ENCODE assay signal across 1 cellular context in the genomic region with DNA sequence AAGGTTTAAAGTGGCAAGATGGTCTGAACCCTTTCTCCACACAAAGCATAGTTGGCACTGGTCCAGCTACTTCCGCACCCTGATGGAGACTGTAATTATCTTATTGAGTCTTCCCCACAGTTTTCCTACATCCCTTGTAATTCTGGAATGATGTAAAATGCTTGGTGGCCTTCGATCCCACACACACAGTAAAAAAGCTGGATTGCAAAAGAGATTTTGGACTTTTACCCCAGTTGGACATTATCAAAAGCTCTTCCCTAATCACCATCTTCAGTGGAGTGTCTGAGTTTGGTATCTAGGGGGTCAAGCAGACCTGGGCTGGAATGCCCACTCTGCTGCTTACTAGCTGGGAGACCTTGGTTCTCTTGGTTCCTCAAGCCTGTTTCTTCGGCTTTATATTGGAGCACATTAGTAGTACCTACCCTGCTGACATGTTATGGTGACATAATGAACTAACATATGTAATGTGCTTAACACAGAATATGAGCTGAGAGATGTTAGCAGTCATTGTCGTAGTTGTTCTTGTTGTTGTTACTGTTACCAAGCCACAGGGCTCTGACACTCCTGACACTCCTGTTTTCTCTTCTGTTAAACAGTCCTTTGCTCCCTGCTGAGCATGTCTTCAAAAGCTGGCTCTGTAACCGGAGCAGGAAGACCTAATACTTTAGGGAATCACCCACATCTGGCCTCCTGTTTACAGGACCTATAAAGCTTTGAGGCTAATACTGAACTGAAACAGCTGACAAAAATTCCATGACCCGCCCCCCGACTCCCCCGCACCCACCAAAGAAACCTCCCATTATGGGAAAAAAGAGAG.
A peak's percentile ranks its signal among the peaks of the same experiment; 100 is the strongest.
TF ChIP-seq lines count a peak whose summit lies in the region.

No MANE protein-coding gene starts in this region.

TF ChIP-seq in HepG2, 621 proteins besides CTCF, POLR2A, EP300 and RAD21 (continued from another document and continues in another):
- TF ChIP-seq, protein P1, sequence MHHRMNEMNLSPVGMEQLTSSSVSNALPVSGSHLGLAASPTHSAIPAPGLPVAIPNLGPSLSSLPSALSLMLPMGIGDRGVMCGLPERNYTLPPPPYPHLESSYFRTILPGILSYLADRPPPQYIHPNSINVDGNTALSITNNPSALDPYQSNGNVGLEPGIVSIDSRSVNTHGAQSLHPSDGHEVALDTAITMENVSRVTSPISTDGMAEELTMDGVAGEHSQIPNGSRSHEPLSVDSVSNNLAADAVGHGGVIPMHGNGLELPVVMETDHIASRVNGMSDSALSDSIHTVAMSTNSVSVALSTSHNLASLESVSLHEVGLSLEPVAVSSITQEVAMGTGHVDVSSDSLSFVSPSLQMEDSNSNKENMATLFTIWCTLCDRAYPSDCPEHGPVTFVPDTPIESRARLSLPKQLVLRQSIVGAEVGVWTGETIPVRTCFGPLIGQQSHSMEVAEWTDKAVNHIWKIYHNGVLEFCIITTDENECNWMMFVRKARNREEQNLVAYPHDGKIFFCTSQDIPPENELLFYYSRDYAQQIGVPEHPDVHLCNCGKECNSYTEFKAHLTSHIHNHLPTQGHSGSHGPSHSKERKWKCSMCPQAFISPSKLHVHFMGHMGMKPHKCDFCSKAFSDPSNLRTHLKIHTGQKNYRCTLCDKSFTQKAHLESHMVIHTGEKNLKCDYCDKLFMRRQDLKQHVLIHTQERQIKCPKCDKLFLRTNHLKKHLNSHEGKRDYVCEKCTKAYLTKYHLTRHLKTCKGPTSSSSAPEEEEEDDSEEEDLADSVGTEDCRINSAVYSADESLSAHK (CRISPR knock-in tag; IDR thresholded peaks at IDR 0.05; ENCODE audit: borderline replicate concordance): no peak
- TF ChIP-seq PHB2 (IDR thresholded peaks at IDR 0.05; ENCODE audit: partially characterized antibody): no peak
- no peak for TF ChIP-seq ZNF780A (CRISPR knock-in tag; IDR thresholded peaks at IDR 0.05)
- TF ChIP-seq ZNF670 (CRISPR knock-in tag; IDR thresholded peaks at IDR 0.05; ENCODE audit: borderline replicate concordance): no peak
- TF ChIP-seq, protein P2, sequence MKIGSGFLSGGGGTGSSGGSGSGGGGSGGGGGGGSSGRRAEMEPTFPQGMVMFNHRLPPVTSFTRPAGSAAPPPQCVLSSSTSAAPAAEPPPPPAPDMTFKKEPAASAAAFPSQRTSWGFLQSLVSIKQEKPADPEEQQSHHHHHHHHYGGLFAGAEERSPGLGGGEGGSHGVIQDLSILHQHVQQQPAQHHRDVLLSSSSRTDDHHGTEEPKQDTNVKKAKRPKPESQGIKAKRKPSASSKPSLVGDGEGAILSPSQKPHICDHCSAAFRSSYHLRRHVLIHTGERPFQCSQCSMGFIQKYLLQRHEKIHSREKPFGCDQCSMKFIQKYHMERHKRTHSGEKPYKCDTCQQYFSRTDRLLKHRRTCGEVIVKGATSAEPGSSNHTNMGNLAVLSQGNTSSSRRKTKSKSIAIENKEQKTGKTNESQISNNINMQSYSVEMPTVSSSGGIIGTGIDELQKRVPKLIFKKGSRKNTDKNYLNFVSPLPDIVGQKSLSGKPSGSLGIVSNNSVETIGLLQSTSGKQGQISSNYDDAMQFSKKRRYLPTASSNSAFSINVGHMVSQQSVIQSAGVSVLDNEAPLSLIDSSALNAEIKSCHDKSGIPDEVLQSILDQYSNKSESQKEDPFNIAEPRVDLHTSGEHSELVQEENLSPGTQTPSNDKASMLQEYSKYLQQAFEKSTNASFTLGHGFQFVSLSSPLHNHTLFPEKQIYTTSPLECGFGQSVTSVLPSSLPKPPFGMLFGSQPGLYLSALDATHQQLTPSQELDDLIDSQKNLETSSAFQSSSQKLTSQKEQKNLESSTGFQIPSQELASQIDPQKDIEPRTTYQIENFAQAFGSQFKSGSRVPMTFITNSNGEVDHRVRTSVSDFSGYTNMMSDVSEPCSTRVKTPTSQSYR (CRISPR knock-in tag; IDR thresholded peaks at IDR 0.05; ENCODE audit: borderline replicate concordance): no peak
- TF ChIP-seq, protein P3, sequence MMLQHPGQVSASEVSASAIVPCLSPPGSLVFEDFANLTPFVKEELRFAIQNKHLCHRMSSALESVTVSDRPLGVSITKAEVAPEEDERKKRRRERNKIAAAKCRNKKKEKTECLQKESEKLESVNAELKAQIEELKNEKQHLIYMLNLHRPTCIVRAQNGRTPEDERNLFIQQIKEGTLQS (CRISPR knock-in tag; IDR thresholded peaks at IDR 0.05): no peak
- TF ChIP-seq ZNF3 (CRISPR knock-in tag; IDR thresholded peaks at IDR 0.05): no peak
- TF ChIP-seq RFXAP (CRISPR knock-in tag; IDR thresholded peaks at IDR 0.05; ENCODE audit: borderline replicate concordance): no peak
- no peak for TF ChIP-seq ZNF577 (CRISPR knock-in tag; IDR thresholded peaks at IDR 0.05; ENCODE audit: borderline replicate concordance, low read depth)
- TF ChIP-seq SYNCRIP (IDR thresholded peaks at IDR 0.05; ENCODE audit: insufficient read depth, low read depth, low read length): no peak
- TF ChIP-seq, protein P4, sequence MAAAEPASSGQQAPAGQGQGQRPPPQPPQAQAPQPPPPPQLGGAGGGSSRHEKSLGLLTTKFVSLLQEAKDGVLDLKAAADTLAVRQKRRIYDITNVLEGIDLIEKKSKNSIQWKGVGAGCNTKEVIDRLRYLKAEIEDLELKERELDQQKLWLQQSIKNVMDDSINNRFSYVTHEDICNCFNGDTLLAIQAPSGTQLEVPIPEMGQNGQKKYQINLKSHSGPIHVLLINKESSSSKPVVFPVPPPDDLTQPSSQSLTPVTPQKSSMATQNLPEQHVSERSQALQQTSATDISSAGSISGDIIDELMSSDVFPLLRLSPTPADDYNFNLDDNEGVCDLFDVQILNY (CRISPR knock-in tag; conservative IDR thresholded peaks at IDR 0.05): no peak
- no peak for TF ChIP-seq STAG1 (CRISPR knock-in tag; IDR thresholded peaks at IDR 0.05)
- TF ChIP-seq, protein P5, sequence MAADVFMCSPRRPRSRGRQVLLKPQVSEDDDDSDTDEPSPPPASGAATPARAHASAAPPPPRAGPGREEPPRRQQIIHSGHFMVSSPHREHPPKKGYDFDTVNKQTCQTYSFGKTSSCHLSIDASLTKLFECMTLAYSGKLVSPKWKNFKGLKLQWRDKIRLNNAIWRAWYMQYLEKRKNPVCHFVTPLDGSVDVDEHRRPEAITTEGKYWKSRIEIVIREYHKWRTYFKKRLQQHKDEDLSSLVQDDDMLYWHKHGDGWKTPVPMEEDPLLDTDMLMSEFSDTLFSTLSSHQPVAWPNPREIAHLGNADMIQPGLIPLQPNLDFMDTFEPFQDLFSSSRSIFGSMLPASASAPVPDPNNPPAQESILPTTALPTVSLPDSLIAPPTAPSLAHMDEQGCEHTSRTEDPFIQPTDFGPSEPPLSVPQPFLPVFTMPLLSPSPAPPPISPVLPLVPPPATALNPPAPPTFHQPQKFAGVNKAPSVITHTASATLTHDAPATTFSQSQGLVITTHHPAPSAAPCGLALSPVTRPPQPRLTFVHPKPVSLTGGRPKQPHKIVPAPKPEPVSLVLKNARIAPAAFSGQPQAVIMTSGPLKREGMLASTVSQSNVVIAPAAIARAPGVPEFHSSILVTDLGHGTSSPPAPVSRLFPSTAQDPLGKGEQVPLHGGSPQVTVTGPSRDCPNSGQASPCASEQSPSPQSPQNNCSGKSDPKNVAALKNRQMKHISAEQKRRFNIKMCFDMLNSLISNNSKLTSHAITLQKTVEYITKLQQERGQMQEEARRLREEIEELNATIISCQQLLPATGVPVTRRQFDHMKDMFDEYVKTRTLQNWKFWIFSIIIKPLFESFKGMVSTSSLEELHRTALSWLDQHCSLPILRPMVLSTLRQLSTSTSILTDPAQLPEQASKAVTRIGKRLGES (CRISPR knock-in tag; IDR thresholded peaks at IDR 0.05; ENCODE audit: borderline replicate concordance): no peak
- TF ChIP-seq NFE2L2 (IDR thresholded peaks at IDR 0.05; ENCODE audit: low read length): no peak
- TF ChIP-seq POLR2G (IDR thresholded peaks at IDR 0.05; ENCODE audit: low read depth, low read length): peak; percentile 53; the same call in 1 of the 2 replicates
- no peak for TF ChIP-seq DMAP1 (CRISPR knock-in tag; IDR thresholded peaks at IDR 0.05)
- no peak for TF ChIP-seq NPAS2 (CRISPR knock-in tag; IDR thresholded peaks at IDR 0.05; ENCODE audit: borderline replicate concordance)
- no peak for TF ChIP-seq ARHGAP35 (CRISPR knock-in tag; IDR thresholded peaks at IDR 0.05; ENCODE audit: borderline replicate concordance)
- no peak for TF ChIP-seq ZNF660 (CRISPR knock-in tag; IDR thresholded peaks at IDR 0.05; ENCODE audit: borderline replicate concordance, low read depth)
- TF ChIP-seq ZNF331 (CRISPR knock-in tag; IDR thresholded peaks at IDR 0.05): no peak
- no peak for TF ChIP-seq JDP2 (CRISPR knock-in tag; IDR thresholded peaks at IDR 0.05; ENCODE audit: borderline replicate concordance)
- peak; percentile 49; the same call in 1 of the 2 replicates for TF ChIP-seq CEBPB (IDR thresholded peaks at IDR 0.05; ENCODE audit: borderline replicate concordance, low read depth, low read length)
- TF ChIP-seq TBX3 (IDR thresholded peaks at IDR 0.05; ENCODE audit: borderline replicate concordance): no peak
- no peak for TF ChIP-seq RCOR2 (CRISPR knock-in tag; IDR thresholded peaks at IDR 0.05)
- TF ChIP-seq ZNF737 (CRISPR knock-in tag; IDR thresholded peaks at IDR 0.05; ENCODE audit: borderline replicate concordance): no peak
- TF ChIP-seq, protein P6, sequence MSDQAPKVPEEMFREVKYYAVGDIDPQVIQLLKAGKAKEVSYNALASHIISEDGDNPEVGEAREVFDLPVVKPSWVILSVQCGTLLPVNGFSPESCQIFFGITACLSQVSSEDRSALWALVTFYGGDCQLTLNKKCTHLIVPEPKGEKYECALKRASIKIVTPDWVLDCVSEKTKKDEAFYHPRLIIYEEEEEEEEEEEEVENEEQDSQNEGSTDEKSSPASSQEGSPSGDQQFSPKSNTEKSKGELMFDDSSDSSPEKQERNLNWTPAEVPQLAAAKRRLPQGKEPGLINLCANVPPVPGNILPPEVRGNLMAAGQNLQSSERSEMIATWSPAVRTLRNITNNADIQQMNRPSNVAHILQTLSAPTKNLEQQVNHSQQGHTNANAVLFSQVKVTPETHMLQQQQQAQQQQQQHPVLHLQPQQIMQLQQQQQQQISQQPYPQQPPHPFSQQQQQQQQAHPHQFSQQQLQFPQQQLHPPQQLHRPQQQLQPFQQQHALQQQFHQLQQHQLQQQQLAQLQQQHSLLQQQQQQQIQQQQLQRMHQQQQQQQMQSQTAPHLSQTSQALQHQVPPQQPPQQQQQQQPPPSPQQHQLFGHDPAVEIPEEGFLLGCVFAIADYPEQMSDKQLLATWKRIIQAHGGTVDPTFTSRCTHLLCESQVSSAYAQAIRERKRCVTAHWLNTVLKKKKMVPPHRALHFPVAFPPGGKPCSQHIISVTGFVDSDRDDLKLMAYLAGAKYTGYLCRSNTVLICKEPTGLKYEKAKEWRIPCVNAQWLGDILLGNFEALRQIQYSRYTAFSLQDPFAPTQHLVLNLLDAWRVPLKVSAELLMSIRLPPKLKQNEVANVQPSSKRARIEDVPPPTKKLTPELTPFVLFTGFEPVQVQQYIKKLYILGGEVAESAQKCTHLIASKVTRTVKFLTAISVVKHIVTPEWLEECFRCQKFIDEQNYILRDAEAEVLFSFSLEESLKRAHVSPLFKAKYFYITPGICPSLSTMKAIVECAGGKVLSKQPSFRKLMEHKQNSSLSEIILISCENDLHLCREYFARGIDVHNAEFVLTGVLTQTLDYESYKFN (CRISPR knock-in tag; conservative IDR thresholded peaks at IDR 0.05): peak; percentile 53
- no peak for TF ChIP-seq SCMH1 (CRISPR knock-in tag; IDR thresholded peaks at IDR 0.05; ENCODE audit: borderline replicate concordance)
- TF ChIP-seq EZH2 (conservative IDR thresholded peaks at IDR 0.05; ENCODE audit: low read depth, low read length): no peak
- TF ChIP-seq, protein P7, sequence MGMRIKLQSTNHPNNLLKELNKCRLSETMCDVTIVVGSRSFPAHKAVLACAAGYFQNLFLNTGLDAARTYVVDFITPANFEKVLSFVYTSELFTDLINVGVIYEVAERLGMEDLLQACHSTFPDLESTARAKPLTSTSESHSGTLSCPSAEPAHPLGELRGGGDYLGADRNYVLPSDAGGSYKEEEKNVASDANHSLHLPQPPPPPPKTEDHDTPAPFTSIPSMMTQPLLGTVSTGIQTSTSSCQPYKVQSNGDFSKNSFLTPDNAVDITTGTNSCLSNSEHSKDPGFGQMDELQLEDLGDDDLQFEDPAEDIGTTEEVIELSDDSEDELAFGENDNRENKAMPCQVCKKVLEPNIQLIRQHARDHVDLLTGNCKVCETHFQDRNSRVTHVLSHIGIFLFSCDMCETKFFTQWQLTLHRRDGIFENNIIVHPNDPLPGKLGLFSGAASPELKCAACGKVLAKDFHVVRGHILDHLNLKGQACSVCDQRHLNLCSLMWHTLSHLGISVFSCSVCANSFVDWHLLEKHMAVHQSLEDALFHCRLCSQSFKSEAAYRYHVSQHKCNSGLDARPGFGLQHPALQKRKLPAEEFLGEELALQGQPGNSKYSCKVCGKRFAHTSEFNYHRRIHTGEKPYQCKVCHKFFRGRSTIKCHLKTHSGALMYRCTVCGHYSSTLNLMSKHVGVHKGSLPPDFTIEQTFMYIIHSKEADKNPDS (CRISPR knock-in tag; IDR thresholded peaks at IDR 0.05): no peak
- no peak for TF ChIP-seq ZSCAN21 (CRISPR knock-in tag; IDR thresholded peaks at IDR 0.05; ENCODE audit: borderline replicate concordance)
- TF ChIP-seq, protein P8, sequence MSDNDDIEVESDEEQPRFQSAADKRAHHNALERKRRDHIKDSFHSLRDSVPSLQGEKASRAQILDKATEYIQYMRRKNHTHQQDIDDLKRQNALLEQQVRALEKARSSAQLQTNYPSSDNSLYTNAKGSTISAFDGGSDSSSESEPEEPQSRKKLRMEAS (IDR thresholded peaks at IDR 0.05): no peak
- no peak for TF ChIP-seq SIN3B (IDR thresholded peaks at IDR 0.05; ENCODE audit: low read length)
- TF ChIP-seq ZNF451 (CRISPR knock-in tag; IDR thresholded peaks at IDR 0.05): no peak
- TF ChIP-seq, protein P9, sequence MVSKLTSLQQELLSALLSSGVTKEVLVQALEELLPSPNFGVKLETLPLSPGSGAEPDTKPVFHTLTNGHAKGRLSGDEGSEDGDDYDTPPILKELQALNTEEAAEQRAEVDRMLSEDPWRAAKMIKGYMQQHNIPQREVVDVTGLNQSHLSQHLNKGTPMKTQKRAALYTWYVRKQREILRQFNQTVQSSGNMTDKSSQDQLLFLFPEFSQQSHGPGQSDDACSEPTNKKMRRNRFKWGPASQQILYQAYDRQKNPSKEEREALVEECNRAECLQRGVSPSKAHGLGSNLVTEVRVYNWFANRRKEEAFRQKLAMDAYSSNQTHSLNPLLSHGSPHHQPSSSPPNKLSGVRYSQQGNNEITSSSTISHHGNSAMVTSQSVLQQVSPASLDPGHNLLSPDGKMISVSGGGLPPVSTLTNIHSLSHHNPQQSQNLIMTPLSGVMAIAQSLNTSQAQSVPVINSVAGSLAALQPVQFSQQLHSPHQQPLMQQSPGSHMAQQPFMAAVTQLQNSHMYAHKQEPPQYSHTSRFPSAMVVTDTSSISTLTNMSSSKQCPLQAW (CRISPR knock-in tag; IDR thresholded peaks at IDR 0.05): no peak
- TF ChIP-seq FOXC1 (CRISPR knock-in tag; IDR thresholded peaks at IDR 0.05; ENCODE audit: borderline replicate concordance): no peak
- TF ChIP-seq, protein P10, sequence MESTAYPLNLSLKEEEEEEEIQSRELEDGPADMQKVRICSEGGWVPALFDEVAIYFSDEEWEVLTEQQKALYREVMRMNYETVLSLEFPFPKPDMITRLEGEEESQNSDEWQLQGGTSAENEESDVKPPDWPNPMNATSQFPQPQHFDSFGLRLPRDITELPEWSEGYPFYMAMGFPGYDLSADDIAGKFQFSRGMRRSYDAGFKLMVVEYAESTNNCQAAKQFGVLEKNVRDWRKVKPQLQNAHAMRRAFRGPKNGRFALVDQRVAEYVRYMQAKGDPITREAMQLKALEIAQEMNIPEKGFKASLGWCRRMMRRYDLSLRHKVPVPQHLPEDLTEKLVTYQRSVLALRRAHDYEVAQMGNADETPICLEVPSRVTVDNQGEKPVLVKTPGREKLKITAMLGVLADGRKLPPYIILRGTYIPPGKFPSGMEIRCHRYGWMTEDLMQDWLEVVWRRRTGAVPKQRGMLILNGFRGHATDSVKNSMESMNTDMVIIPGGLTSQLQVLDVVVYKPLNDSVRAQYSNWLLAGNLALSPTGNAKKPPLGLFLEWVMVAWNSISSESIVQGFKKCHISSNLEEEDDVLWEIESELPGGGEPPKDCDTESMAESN (CRISPR knock-in tag; conservative IDR thresholded peaks at IDR 0.05): no peak
- no peak for TF ChIP-seq ESRRA (CRISPR knock-in tag; IDR thresholded peaks at IDR 0.05; ENCODE audit: low read depth)
- TF ChIP-seq RARG (CRISPR knock-in tag; IDR thresholded peaks at IDR 0.05; ENCODE audit: low read depth): no peak
